In the genomic region with DNA sequence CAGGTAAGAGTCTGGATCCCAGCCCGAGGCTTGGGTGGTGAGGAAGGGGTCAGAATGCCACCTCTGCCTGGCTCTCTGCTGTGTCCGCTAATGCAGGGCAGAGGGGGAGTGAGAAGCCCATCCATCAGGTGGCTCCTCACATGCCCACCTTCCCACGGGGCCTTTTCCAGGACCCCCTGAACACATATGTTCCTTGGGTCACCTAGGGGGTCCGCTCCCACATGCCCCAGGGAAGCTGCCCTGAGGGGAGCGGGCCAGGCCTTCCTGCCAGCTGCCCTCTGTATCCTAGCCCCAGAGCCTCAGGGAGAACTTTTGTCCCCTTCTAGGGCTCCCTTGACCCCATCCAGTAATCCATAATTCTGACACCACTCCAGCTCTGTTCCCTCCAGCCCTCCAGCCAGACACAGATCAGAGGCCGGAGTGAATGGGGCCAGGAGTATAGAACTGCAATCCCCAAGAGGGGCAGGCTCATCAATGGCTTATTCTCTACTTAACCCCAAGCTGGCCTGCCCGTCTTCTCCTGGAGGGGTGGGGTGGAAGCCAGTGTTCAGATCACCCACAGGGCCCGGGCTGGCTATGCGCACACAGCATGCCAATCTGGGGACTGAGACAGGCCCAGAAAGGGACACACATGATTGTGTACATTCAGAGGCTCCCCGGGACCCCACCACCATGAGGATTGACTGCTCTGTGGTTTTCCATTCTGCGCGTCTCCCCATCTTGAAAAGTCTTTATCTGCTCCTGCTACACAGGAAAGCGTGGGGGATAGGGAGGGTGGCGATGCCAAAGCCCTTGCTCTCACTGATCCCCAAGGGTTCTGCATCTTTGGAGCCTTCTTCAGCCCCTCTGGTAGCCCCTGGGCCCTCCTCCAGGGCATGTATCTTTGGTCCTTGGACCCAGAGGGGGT, we compare ENCODE assay signal across 9 cellular contexts. TPM values are rescaled to one million over a fixed set of nuclear protein-coding genes. Genes with fewer than 3 reads are reported as not detected.
DNase-seq lines count a peak whose midpoint lies in the region; ATAC-seq and TF ChIP-seq lines count a peak whose summit lies in the region.
"Had no signal": no experiment of that assay in that cellular context is flagged by ENCODE, and none has a peak within 500 bp of the region (broad histone marks: within the 10 kb centered on the region; RNA-seq: fewer than 3 reads in every experiment).

No MANE protein-coding gene starts in this region.

- H3K9me3 ChIP-seq in hepatocyte (ENCODE audit: low read depth): no peaks in the 10 kb centered on the region

- no peaks in the 10 kb centered on the region for H3K79me2 ChIP-seq in GM23338 (replicated peaks; ENCODE audit: insufficient read depth)
- peaks cover 21% of the 10 kb centered on the region for H3K79me2 ChIP-seq in hepatocyte

- H4K20me1 ChIP-seq in GM23338 (replicated peaks; ENCODE audit: insufficient read depth): no peaks in the 10 kb centered on the region
- H4K20me1 ChIP-seq in hepatocyte (ENCODE audit: insufficient read depth, poor library complexity, severe bottlenecking): peaks cover 3% of the 10 kb centered on the region

- peaks cover 5% of the 10 kb centered on the region for H3K4me1 ChIP-seq in GM23338 (ENCODE audit: insufficient read depth)
- peaks cover 16% of the 10 kb centered on the region for H3K4me1 ChIP-seq in hepatocyte (ENCODE audit: insufficient read depth)

- DNase-seq in GM23338 (ENCODE audit: low spot score) (no peak), hepatocyte (ENCODE audit: low spot score) (no peak), ureter (ENCODE audit: low spot score) (no peak), LoVo (ENCODE audit: low spot score) (no peak), epidermal melanocyte (ENCODE audit: insufficient read length, low spot score) (no peak), occipital lobe (lab: John Stamatoyannopoulos, UW) (no peak)
- no peak for DNase-seq in activated T-helper 2 cell treated with anti-CD3 and anti-CD28 coated beads, Interferon-gamma antibody, Interleukin-2, Interleukin-4, amounts not matched to agents 10 μg/mL and 5 μg/mL and 100 μg/mL, durations not matched to agents 14 hours and 24 hours and 36 hours (ENCODE audit: low spot score)
- DNase-seq in stimulated activated effector memory CD8-positive, alpha-beta T cell treated with anti-CD3 and anti-CD28 coated beads, Interleukin-12 subunit alpha, Interleukin-12 subunit beta, amount 100 ng/mL, for 72 hours (ENCODE audit: low spot score in 2 of 2): no peak
- DNase-seq: NCI-H1105 treated with DMSO at 0.1 percent for 48 hours had no signal

- H3K4me2 ChIP-seq in GM23338: peak overlapping the region; percentile 72; the same call in 1 of the 2 replicates
- peak overlapping the region; percentile 80 for H3K4me2 ChIP-seq in hepatocyte

- TF ChIP-seq CTCF in GM23338 (conservative IDR thresholded peaks at IDR 0.05; ENCODE audit: low read depth in 2 of 2) (no peak), hepatocyte (IDR thresholded peaks at IDR 0.05; ENCODE audit: poor library complexity) (no peak)

- H3K4me3 ChIP-seq in GM23338 (no peak overlapping the region; the same call in 1 of the 2 replicates), hepatocyte (peak overlapping the region; percentile 61)

- peaks cover 2% of the 10 kb centered on the region; the same call in 1 of the 2 replicates for H3K27me3 ChIP-seq in GM23338 (ENCODE audit: insufficient read depth)
- H3K27me3 ChIP-seq in hepatocyte: no peaks in the 10 kb centered on the region

- no peaks in the 10 kb centered on the region for H3K36me3 ChIP-seq in GM23338 (ENCODE audit: insufficient read depth)
- H3K36me3 ChIP-seq in hepatocyte (replicated peaks; ENCODE audit: insufficient read depth, low read depth): no peaks in the 10 kb centered on the region

- no peaks in the 10 kb centered on the region for H3K36me3 Mint-ChIP-seq in GM23338 (ENCODE audit: low read depth)
- H3K36me3 Mint-ChIP-seq in activated T-helper 2 cell treated with anti-CD3 and anti-CD28 coated beads, Interferon-gamma antibody, Interleukin-2, Interleukin-4, amounts not matched to agents 10 μg/mL and 5 μg/mL and 100 μg/mL, durations not matched to agents 14 hours and 24 hours and 36 hours (ENCODE audit: low read depth): no peaks in the 10 kb centered on the region
- peaks cover 11% of the 10 kb centered on the region for H3K36me3 Mint-ChIP-seq in stimulated activated effector memory CD8-positive, alpha-beta T cell treated with anti-CD3 and anti-CD28 coated beads, Interleukin-12 subunit alpha, Interleukin-12 subunit beta, amount 100 ng/mL, for 72 hours

- intact Hi-C loops in activated T-helper 2 cell treated with anti-CD3 and anti-CD28 coated beads, Interferon-gamma antibody, Interleukin-2, Interleukin-4, amounts not matched to agents 10 μg/mL and 5 μg/mL and 100 μg/mL, durations not matched to agents 14 hours and 24 hours and 36 hours (cut with micrococcal nuclease): loop anchor here (5.0 to 10.0 kb wide), 2 partner anchors 115 to 293 kb away; partner anchors contain the start of genes EIF2B4 and SNX17

- peaks cover 32% of the 10 kb centered on the region for H3K4me1 Mint-ChIP-seq in GM23338
- H3K4me1 Mint-ChIP-seq in activated T-helper 2 cell treated with anti-CD3 and anti-CD28 coated beads, Interferon-gamma antibody, Interleukin-2, Interleukin-4, amounts not matched to agents 10 μg/mL and 5 μg/mL and 100 μg/mL, durations not matched to agents 14 hours and 24 hours and 36 hours (ENCODE audit: low read depth): peaks cover 40% of the 10 kb centered on the region
- peaks cover 53% of the 10 kb centered on the region for H3K4me1 Mint-ChIP-seq in stimulated activated effector memory CD8-positive, alpha-beta T cell treated with anti-CD3 and anti-CD28 coated beads, Interleukin-12 subunit alpha, Interleukin-12 subunit beta, amount 100 ng/mL, for 72 hours

- H3K9me2 ChIP-seq in GM23338 (ENCODE audit: insufficient read depth) (no peaks in the 10 kb centered on the region), hepatocyte (replicated peaks; ENCODE audit: insufficient read depth) (no peaks in the 10 kb centered on the region)

- 67% methylated on average over 14 of the region's 14 CpGs for WGBS in hepatocyte (ENCODE audit: low lambda C conversion rate, missing lambda C conversion rate)

- ATAC-seq in GM23338: no peak
- ATAC-seq in stimulated activated effector memory CD8-positive, alpha-beta T cell treated with anti-CD3 and anti-CD28 coated beads, Interleukin-12 subunit alpha, Interleukin-12 subunit beta, amount 100 ng/mL, for 72 hours: no peak

- H2AFZ ChIP-seq in GM23338 (peak overlapping the region; percentile 83; the same call in 1 of the 2 replicates), hepatocyte (no peak overlapping the region)

- H3K27me3 Mint-ChIP-seq in GM23338 (ENCODE audit: insufficient read depth, low read depth, poor library complexity): peaks cover 22% of the 10 kb centered on the region
- H3K27me3 Mint-ChIP-seq in activated T-helper 2 cell treated with anti-CD3 and anti-CD28 coated beads, Interferon-gamma antibody, Interleukin-2, Interleukin-4, amounts not matched to agents 10 μg/mL and 5 μg/mL and 100 μg/mL, durations not matched to agents 14 hours and 24 hours and 36 hours (ENCODE audit: low read depth): no peaks in the 10 kb centered on the region

- no peaks in the 10 kb centered on the region; the same call in 2 of the 3 replicates for H3K9me3 Mint-ChIP-seq in GM23338
- H3K9me3 Mint-ChIP-seq in activated T-helper 2 cell treated with anti-CD3 and anti-CD28 coated beads, Interferon-gamma antibody, Interleukin-2, Interleukin-4, amounts not matched to agents 10 μg/mL and 5 μg/mL and 100 μg/mL, durations not matched to agents 14 hours and 24 hours and 36 hours: no peaks in the 10 kb centered on the region
- H3K9me3 Mint-ChIP-seq in stimulated activated effector memory CD8-positive, alpha-beta T cell treated with anti-CD3 and anti-CD28 coated beads, Interleukin-12 subunit alpha, Interleukin-12 subunit beta, amount 100 ng/mL, for 72 hours: no peaks in the 10 kb centered on the region

- no peak overlapping the region for H3K27ac ChIP-seq in GM23338 (ENCODE audit: low read depth)
- H3K27ac ChIP-seq in hepatocyte: peak overlapping the region; percentile 98

- no peaks in the 10 kb centered on the region for H3F3A ChIP-seq in GM23338 (replicated peaks; ENCODE audit: low read depth)

- H3K27ac Mint-ChIP-seq in GM23338: no peak overlapping the region
- H3K27ac Mint-ChIP-seq in activated T-helper 2 cell treated with anti-CD3 and anti-CD28 coated beads, Interferon-gamma antibody, Interleukin-2, Interleukin-4, amounts not matched to agents 10 μg/mL and 5 μg/mL and 100 μg/mL, durations not matched to agents 14 hours and 24 hours and 36 hours: peak overlapping the region; percentile 14
- H3K27ac Mint-ChIP-seq in stimulated activated effector memory CD8-positive, alpha-beta T cell treated with anti-CD3 and anti-CD28 coated beads, Interleukin-12 subunit alpha, Interleukin-12 subunit beta, amount 100 ng/mL, for 72 hours: peak overlapping the region; percentile 95

- H3K4me3 Mint-ChIP-seq in GM23338: no peak overlapping the region; the same call in 2 of the 3 replicates
- H3K4me3 Mint-ChIP-seq in activated T-helper 2 cell treated with anti-CD3 and anti-CD28 coated beads, Interferon-gamma antibody, Interleukin-2, Interleukin-4, amounts not matched to agents 10 μg/mL and 5 μg/mL and 100 μg/mL, durations not matched to agents 14 hours and 24 hours and 36 hours (ENCODE audit: low read depth): no peak overlapping the region
- no peak overlapping the region for H3K4me3 Mint-ChIP-seq in stimulated activated effector memory CD8-positive, alpha-beta T cell treated with anti-CD3 and anti-CD28 coated beads, Interleukin-12 subunit alpha, Interleukin-12 subunit beta, amount 100 ng/mL, for 72 hours

RNA-seq across cellular contexts. Expression of gene EMILIN1, which starts 1.1 kb away (rescaled TPM):
- total RNA-seq in GM23338 (2014; rRNA removed; shearing (Covaris generic)): 4.8 and 15.4 TPM in 2 replicates
- polyA plus RNA-seq in GM23338 (2016; fragmentation: Nextera tagmentation; extraction: Ambion mirVana): 3.2 and 4.5 TPM in 2 replicates
- 0.87 and 0.94 TPM in 2 replicates for total RNA-seq in activated T-helper 2 cell treated with anti-CD3 and anti-CD28 coated beads, Interferon-gamma antibody, Interleukin-2, Interleukin-4, amounts not matched to agents 10 μg/mL and 5 μg/mL and 100 μg/mL, durations not matched to agents 14 hours and 24 hours and 36 hours
- 59.6 and 80.8 TPM in 2 replicates for total RNA-seq in hepatocyte
- 109 and 128 TPM in 2 replicates for polyA plus RNA-seq in hepatocyte
- total RNA-seq in ureter: 65.8 TPM
- total RNA-seq in occipital lobe: 4.5 TPM

RNA-seq across cellular contexts. Expression of gene KHK, which starts 7.1 kb away (rescaled TPM):
- 8.8 and 9.7 TPM in 2 replicates for total RNA-seq in GM23338 (2014; rRNA removed; shearing (Covaris generic))
- polyA plus RNA-seq in GM23338 (2016; fragmentation: Nextera tagmentation; extraction: Ambion mirVana) (8.4 and 9.7 TPM in 2 replicates), hepatocyte (57.7 and 73.1 TPM in 2 replicates)
- 12.3 and 13.4 TPM in 2 replicates for total RNA-seq in activated T-helper 2 cell treated with anti-CD3 and anti-CD28 coated beads, Interferon-gamma antibody, Interleukin-2, Interleukin-4, amounts not matched to agents 10 μg/mL and 5 μg/mL and 100 μg/mL, durations not matched to agents 14 hours and 24 hours and 36 hours
- total RNA-seq in hepatocyte (26.1 and 28.7 TPM in 2 replicates), ureter (2.6 TPM), occipital lobe (6.2 TPM)

RNA-seq across cellular contexts. Expression of gene OST4, which starts 8.0 kb away (rescaled TPM):
- total RNA-seq in GM23338 (2014; rRNA removed; shearing (Covaris generic)): 155 and 226 TPM in 2 replicates
- polyA plus RNA-seq in GM23338 (2016; fragmentation: Nextera tagmentation; extraction: Ambion mirVana) (568 and 617 TPM in 2 replicates), hepatocyte (839 and 872 TPM in 2 replicates)
- 330 and 341 TPM in 2 replicates for total RNA-seq in activated T-helper 2 cell treated with anti-CD3 and anti-CD28 coated beads, Interferon-gamma antibody, Interleukin-2, Interleukin-4, amounts not matched to agents 10 μg/mL and 5 μg/mL and 100 μg/mL, durations not matched to agents 14 hours and 24 hours and 36 hours
- total RNA-seq in hepatocyte (364 and 380 TPM in 2 replicates), ureter (398 TPM), occipital lobe (132 TPM)

RNA-seq across cellular contexts. Expression of gene AGBL5, which starts 28.0 kb away (rescaled TPM):
- 31.3 and 32.9 TPM in 2 replicates for total RNA-seq in GM23338 (2014; rRNA removed; shearing (Covaris generic))
- polyA plus RNA-seq in GM23338 (2016; fragmentation: Nextera tagmentation; extraction: Ambion mirVana) (17.9 and 18.5 TPM in 2 replicates), hepatocyte (20.2 and 24.9 TPM in 2 replicates)
- 12.5 and 13.8 TPM in 2 replicates for total RNA-seq in activated T-helper 2 cell treated with anti-CD3 and anti-CD28 coated beads, Interferon-gamma antibody, Interleukin-2, Interleukin-4, amounts not matched to agents 10 μg/mL and 5 μg/mL and 100 μg/mL, durations not matched to agents 14 hours and 24 hours and 36 hours
- total RNA-seq in hepatocyte (12.9 and 13.8 TPM in 2 replicates), ureter (22.0 TPM), occipital lobe (17.5 TPM)

RNA-seq across cellular contexts. Expression of gene CGREF1, which starts 39.4 kb away (rescaled TPM):
- total RNA-seq in GM23338 (2014; rRNA removed; shearing (Covaris generic)): 2.3 and 4.1 TPM in 2 replicates
- polyA plus RNA-seq in GM23338 (2016; fragmentation: Nextera tagmentation; extraction: Ambion mirVana) (3.5 and 4.5 TPM in 2 replicates), hepatocyte (1.8 and 2.2 TPM in 2 replicates)
- total RNA-seq in activated T-helper 2 cell treated with anti-CD3 and anti-CD28 coated beads, Interferon-gamma antibody, Interleukin-2, Interleukin-4, amounts not matched to agents 10 μg/mL and 5 μg/mL and 100 μg/mL, durations not matched to agents 14 hours and 24 hours and 36 hours: 8.1 and 9.0 TPM in 2 replicates
- total RNA-seq in hepatocyte (0.28 and 2.5 TPM in 2 replicates), ureter (1.9 TPM), occipital lobe (17.3 TPM)
